14 cellular contexts compared by ENCODE assay signal in the genomic region with DNA sequence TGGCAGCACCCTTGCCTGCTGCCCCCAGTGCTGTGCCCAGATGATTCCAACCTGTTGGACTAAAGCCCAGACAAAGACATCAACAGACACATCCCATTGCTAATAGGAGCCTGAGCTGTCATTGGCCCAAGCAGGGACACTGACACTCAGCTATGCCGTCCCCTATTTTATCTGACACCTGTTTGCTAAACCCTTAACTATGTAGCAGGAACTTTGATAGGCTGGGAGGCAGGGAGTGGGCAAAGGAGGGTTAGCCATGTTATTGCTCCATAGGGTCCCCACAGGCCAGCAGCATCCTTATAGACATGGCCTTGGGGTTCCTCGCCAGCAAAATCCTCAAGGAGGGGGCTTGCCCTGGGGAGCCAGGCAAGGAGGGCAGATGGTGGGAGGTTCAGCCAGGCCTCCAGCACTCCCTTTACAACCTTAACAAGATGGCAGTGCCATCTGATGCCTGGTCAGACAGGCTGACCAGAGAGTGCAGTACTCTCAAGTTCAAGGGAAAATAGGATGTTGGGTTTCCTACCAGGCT. TPM values are rescaled to one million over a fixed set of nuclear protein-coding genes. Genes with fewer than 3 reads are reported as not detected.
DNase-seq lines count a peak whose midpoint lies in the region; ATAC-seq, FAIRE-seq and TF ChIP-seq lines count a peak whose summit lies in the region.
"Had no signal": no experiment of that assay in that cellular context is flagged by ENCODE, and none has a peak within 500 bp of the region (broad histone marks: within the 10 kb centered on the region; RNA-seq: fewer than 3 reads in every experiment).

No MANE protein-coding gene starts in this region.

- no peak for ATAC-seq in right lobe of liver
- no peak for ATAC-seq in HepG2
- ATAC-seq in RWPE2 (ENCODE audit: low read depth) = no peak
- ATAC-seq: SK-N-SH treated with all-trans-retinoic acid at 6 μM for 48 hours had no signal

- CTCF ChIA-PET in HepG2 (lab: Yijun Ruan, JAX; ENCODE audit: low intra/inter-chr PET ratio, low total read pairs) = no interaction called here

- H3F3A ChIP-seq in MM.1S (ENCODE audit: insufficient read depth, low read length) = no peaks in the 10 kb centered on the region

- POLR2A ChIA-PET in HepG2 (lab: Yijun Ruan, JAX) = interaction anchor here (0.7 kb wide), 1 partner anchor 37 kb away, joined by 3 read pairs; no protein-coding TSS in a partner anchor

- H4K20me1 ChIP-seq in HepG2 (ENCODE audit: insufficient read depth, low read length) (no peaks in the 10 kb centered on the region), MM.1S (ENCODE audit: insufficient read depth, low read length) (no peaks in the 10 kb centered on the region)

- no peaks in the 10 kb centered on the region for H3K9me2 ChIP-seq in MM.1S (replicated peaks; ENCODE audit: insufficient read depth, low read length)

- H3K36me3 Mint-ChIP-seq in mesothelial cell of epicardium = no peaks in the 10 kb centered on the region

- peaks cover 56% of the 10 kb centered on the region for H3K4me1 Mint-ChIP-seq in mesothelial cell of epicardium

- TF ChIP-seq RAD21 in HepG2 (CRISPR knock-in tag; IDR thresholded peaks at IDR 0.05) = no peak

- TF ChIP-seq CTCF in right lobe of liver (IDR thresholded peaks at IDR 0.05) (no peak), HepG2 (CRISPR knock-in tag; IDR thresholded peaks at IDR 0.05) (no peak), RWPE2 (IDR thresholded peaks at IDR 0.05; ENCODE audit: poor library complexity, severe bottlenecking) (no peak), mesothelial cell of epicardium (IDR thresholded peaks at IDR 0.05; ENCODE audit: unreplicated experiment) (no peak), MM.1S (IDR thresholded peaks at IDR 0.05; ENCODE audit: low read length) (no peak)

- TF ChIP-seq POLR2A in right lobe of liver (IDR thresholded peaks at IDR 0.05) (no peak), HepG2 (IDR thresholded peaks at IDR 0.05; ENCODE audit: insufficient read depth in 1 of 2, low read depth in 2 of 2, low read length in 2 of 2) (no peak)

- H3K4me2 ChIP-seq in HepG2 (ENCODE audit: low read depth, low read length) (no peak overlapping the region), MM.1S (ENCODE audit: low read depth, low read length) (no peak overlapping the region)
- H3K4me2 ChIP-seq: PC-9 had no signal

- H3K4me3 ChIP-seq in right lobe of liver (no peak overlapping the region), HepG2 (replicated peaks in 1 of 3; ENCODE audit: insufficient read depth in 1 of 3, low read depth in 2 of 3, low read length in 3 of 3) (no peak overlapping the region), RWPE2 (ENCODE audit: severe bottlenecking) (no peak overlapping the region), MM.1S (ENCODE audit: low read length) (no peak overlapping the region)
- H3K4me3 ChIP-seq: PC-9 had no signal

- H3K27ac Mint-ChIP-seq in mesothelial cell of epicardium = peak overlapping the region; percentile 45

- intact Hi-C loops in right lobe of liver (cut with DNase I) = no loop called here
- intact Hi-C loops in HepG2 (cut with micrococcal nuclease; ENCODE audit: unreplicated experiment) = no loop called here

- BruUV-seq in HepG2 (replicated peaks; lab: Mats Ljungman, UMichigan) = no TSS peak

- in situ Hi-C loops in HepG2 (cut with HindIII; ENCODE audit: extremely low pct_ligation_motif_present, low pct_unique_long_range_greater_than_20kb) (no loop called here), ACHN (cut with HindIII; ENCODE audit: low pct_ligation_motif_present, low pct_unique_long_range_greater_than_20kb, low sequenced_read_pairs) (no loop called here)

- H2AFZ ChIP-seq in HepG2 (ENCODE audit: low read length) = no peak overlapping the region
- H2AFZ ChIP-seq in MM.1S (ENCODE audit: low read length) = no peak overlapping the region
- H2AFZ ChIP-seq: PC-9 had no signal

- WGBS in right lobe of liver (ENCODE audit: insufficient coverage, low coverage, low lambda C conversion rate, missing lambda C conversion rate) = 56% methylated on average over 1 of the region's 2 CpGs
- WGBS in HepG2 (ENCODE audit: low lambda C conversion rate) = 55% methylated on average over 2 of the region's 2 CpGs

- no peak overlapping the region for H3K4me3 Mint-ChIP-seq in mesothelial cell of epicardium

- H3K36me3 ChIP-seq in right lobe of liver (no peaks in the 10 kb centered on the region), HepG2 (replicated peaks in 1 of 2; ENCODE audit: control insufficient read depth in 1 of 2, insufficient read depth in 2 of 2, low read length in 2 of 2) (no peaks in the 10 kb centered on the region), RWPE2 (ENCODE audit: low read depth) (no peaks in the 10 kb centered on the region), MM.1S (replicated peaks; ENCODE audit: insufficient read depth, low read length) (no peaks in the 10 kb centered on the region)

- DNase-seq in right lobe of liver (peak in 2 of 3 donors; percentile 31), HepG2 (ENCODE audit: low spot score) (no peak), RWPE2 (ENCODE audit: low spot score) (peak; percentile 34), mesothelial cell of epicardium (ENCODE audit: low spot score in 2 of 2, unreplicated experiment in 2 of 2) (no peak), ACHN (no peak), MM.1S (no peak), COR-L47 (lab: John Stamatoyannopoulos, UW) (no peak)
- DNase-seq: EL, Kasumi-1, NCI-H1417, NCI-H1930, NCI-H226, PC-9 had no signal

- H3K9ac ChIP-seq in HepG2 (ENCODE audit: insufficient read depth, low read depth, low read length) (no peak overlapping the region), MM.1S (ENCODE audit: low read length) (no peak overlapping the region)

- TF ChIP-seq EP300 in HepG2 (IDR thresholded peaks at IDR 0.05; ENCODE audit: low read depth in 2 of 2, low read length in 2 of 2) (no peak), HepG2 (CRISPR knock-in tag; IDR thresholded peaks at IDR 0.05; ENCODE audit: borderline replicate concordance) (no peak)

- H3K9me3 Mint-ChIP-seq in mesothelial cell of epicardium = no peaks in the 10 kb centered on the region

- no peaks in the 10 kb centered on the region for H3K27me3 Mint-ChIP-seq in mesothelial cell of epicardium (ENCODE audit: low read depth)

- H3K79me2 ChIP-seq in HepG2 (ENCODE audit: insufficient read depth, low read length) = no peaks in the 10 kb centered on the region
- no peaks in the 10 kb centered on the region for H3K79me2 ChIP-seq in MM.1S (ENCODE audit: low read length)

- H3K4me1 ChIP-seq in right lobe of liver (peaks cover 0 to 21% (median 13%) of the 10 kb centered on the region in 4 donors), HepG2 (ENCODE audit: insufficient read depth, low read length) (peaks cover 38% of the 10 kb centered on the region), RWPE2 (ENCODE audit: insufficient read depth, poor library complexity, severe bottlenecking) (peaks cover 19% of the 10 kb centered on the region), MM.1S (ENCODE audit: low read length) (peaks cover 7% of the 10 kb centered on the region)

- no peaks in the 10 kb centered on the region for H3K27me3 ChIP-seq in right lobe of liver
- H3K27me3 ChIP-seq in HepG2 (ENCODE audit: control insufficient read depth in 1 of 2, insufficient read depth in 2 of 2, low read length in 2 of 2) = peaks cover 0 to 14% of the 10 kb centered on the region in 2 experiments; a peak in 3 of 5 replicates
- H3K27me3 ChIP-seq in RWPE2 (ENCODE audit: insufficient read depth, poor library complexity, severe bottlenecking) = no peaks in the 10 kb centered on the region
- H3K27me3 ChIP-seq in MM.1S (replicated peaks; ENCODE audit: insufficient read depth, low read length) = no peaks in the 10 kb centered on the region

- H3K9me3 ChIP-seq in right lobe of liver (no peaks in the 10 kb centered on the region), HepG2 (ENCODE audit: low read length) (no peaks in the 10 kb centered on the region), RWPE2 (ENCODE audit: severe bottlenecking) (no peaks in the 10 kb centered on the region), MM.1S (replicated peaks; ENCODE audit: insufficient read depth, low read length) (no peaks in the 10 kb centered on the region)

- H3K27ac ChIP-seq in right lobe of liver (no peak overlapping the region), HepG2 (ENCODE audit: extremely low read length, insufficient read depth, low read length) (no peak overlapping the region), RWPE2 (ENCODE audit: poor library complexity, severe bottlenecking) (no peak overlapping the region), MM.1S (ENCODE audit: low read length) (no peak overlapping the region)
- H3K27ac ChIP-seq: PC-9 had no signal

- no peak for FAIRE-seq in HepG2 (lab: Jason Lieb, UNC)

TF ChIP-seq in HepG2, 621 proteins besides CTCF, POLR2A, EP300 and RAD21 (continues in another document):
- TF ChIP-seq ZNF530 (CRISPR knock-in tag; IDR thresholded peaks at IDR 0.05; ENCODE audit: low read depth) (no peak), ZNF510 (CRISPR knock-in tag; IDR thresholded peaks at IDR 0.05; ENCODE audit: low read depth) (no peak), AGO1 (IDR thresholded peaks at IDR 0.05; ENCODE audit: low read depth, low read length, poor library complexity, severe bottlenecking) (no peak)

RNA-seq across cellular contexts. Expression of a gene that starts 50.4 kb away (rescaled TPM):
- 10 to 100 TPM in 2 of 6 experiments, 1 to 10 TPM in 4; 5.1 to 10.8 (median 7.8) TPM for total RNA-seq in right lobe of liver
- 46.5 and 51.2 TPM in 2 replicates for total RNA-seq in HepG2 (2016; rRNA removed; fragmentation: Illumina TruSeq; extraction: Trizol)
- total RNA-seq in HepG2 (2016; cell fraction: cytosol; rRNA removed; fragmentation: Illumina TruSeq; extraction: Trizol; ENCODE audit: low read depth) = 43.9 and 45.2 TPM in 2 replicates
- 51.0 and 57.6 TPM in 2 replicates for total RNA-seq in HepG2 (2016; cell fraction: insoluble cytoplasmic fraction; rRNA removed; fragmentation: Illumina TruSeq; extraction: Trizol)
- 82.5 and 85.3 TPM in 2 replicates for total RNA-seq in HepG2 (2016; cell fraction: membrane; rRNA removed; fragmentation: Illumina TruSeq; extraction: Trizol)
- total RNA-seq in HepG2 (2016; cell fraction: nucleus; rRNA removed; fragmentation: Illumina TruSeq; extraction: Trizol) = 16.1 and 18.5 TPM in 2 replicates
- 13.5 and 17.4 TPM in 2 replicates for polyA plus RNA-seq in HepG2 (2011; rRNA removed)
- 15.3 and 17.9 TPM in 2 replicates for polyA plus RNA-seq in HepG2 (2011; cell fraction: cytosol; rRNA removed)
- 3.4 and 4.0 TPM in 2 replicates for polyA plus RNA-seq in HepG2 (2011; cell fraction: nucleus; rRNA removed)
- 16.4 and 22.9 TPM in 2 replicates for polyA plus RNA-seq in HepG2 (2012)
- polyA plus RNA-seq in HepG2 (2016; cell fraction: cytosol; fragmentation: Illumina TruSeq; extraction: Trizol; ENCODE audit: low read depth) = 45.6 and 53.1 TPM in 2 replicates
- polyA plus RNA-seq in HepG2 (2016; cell fraction: insoluble cytoplasmic fraction; fragmentation: Illumina TruSeq; extraction: Trizol; ENCODE audit: low read depth) = 52.5 and 57.0 TPM in 2 replicates
- 72.1 and 73.9 TPM in 2 replicates for polyA plus RNA-seq in HepG2 (2016; cell fraction: membrane; fragmentation: Illumina TruSeq; extraction: Trizol; ENCODE audit: low read depth)
- polyA plus RNA-seq in HepG2 (2016; cell fraction: nucleus; fragmentation: Illumina TruSeq; extraction: Trizol; ENCODE audit: insufficient read depth, low read depth) = 25.5 and 28.1 TPM in 2 replicates
- 7.8 TPM in 2 replicates for polyA minus RNA-seq in HepG2 (2011; rRNA and poly(A)+ RNA removed; ENCODE audit: low replicate concordance)
- 5.6 and 10.3 TPM in 2 replicates for polyA minus RNA-seq in HepG2 (2011; cell fraction: cytosol; rRNA and poly(A)+ RNA removed)
- polyA minus RNA-seq in HepG2 (2011; cell fraction: nucleus; rRNA and poly(A)+ RNA removed) = 5.3 and 6.8 TPM in 2 replicates
- total RNA-seq in mesothelial cell of epicardium = 22.2 to 24.9 TPM (median 22.6 TPM) in 3 replicates

Comparison
In these comparisons a context has a peak if more than half of its experiments do, and no peak if none do; other contexts are left out.
1. DNase-seq: peak in right lobe of liver (2 of 3) and RWPE2 (single experiment); none in HepG2 (single experiment), mesothelial cell of epicardium (0 of 2), ACHN (single experiment), MM.1S (single experiment) and COR-L47 (single experiment).